Comparison of ENCODE assay signal across 9 cellular contexts in the genomic region with DNA sequence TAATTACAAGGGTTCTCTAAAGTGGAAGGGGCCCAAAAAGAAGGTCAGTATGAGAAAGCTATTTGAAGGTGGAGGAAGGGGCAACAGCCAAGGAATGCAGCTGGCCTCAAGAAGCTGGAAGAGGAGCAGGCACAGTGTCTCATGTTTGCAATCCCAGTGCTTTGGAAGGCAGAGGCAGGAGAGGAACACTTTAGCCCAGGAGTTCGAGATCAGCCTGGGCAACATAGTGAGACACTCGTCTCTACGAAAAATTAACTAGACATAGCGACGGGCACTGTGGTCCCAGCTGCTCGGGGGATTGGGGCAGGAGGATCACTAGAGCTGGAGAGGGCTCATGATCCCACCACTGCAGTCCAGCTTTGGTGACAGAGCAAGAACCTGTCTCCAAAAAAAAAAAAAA. TPM values are rescaled to one million over a fixed set of nuclear protein-coding genes. Genes with fewer than 3 reads are reported as not detected.
A peak's percentile ranks its signal among the peaks of the same experiment; 100 is the strongest.
DNase-seq lines count a peak whose midpoint lies in the region; ATAC-seq, FAIRE-seq and TF ChIP-seq lines count a peak whose summit lies in the region.
"Had no signal": no experiment of that assay in that cellular context is flagged by ENCODE, and none has a peak within 500 bp of the region (broad histone marks: within the 10 kb centered on the region; RNA-seq: fewer than 3 reads in every experiment).

No MANE protein-coding gene starts in this region.

- peaks cover 0 to 5% (median 0%) of the 10 kb centered on the region in 5 donors for H3K27me3 Mint-ChIP-seq in naive thymus-derived CD4-positive, alpha-beta T cell

- peaks cover 6% of the 10 kb centered on the region for H3K4me1 ChIP-seq in right cardiac atrium (ENCODE audit: control insufficient read depth, insufficient read depth, low read length)
- H3K4me1 ChIP-seq in GM12878 (ENCODE audit: control insufficient read depth, insufficient read depth, low read length), result peaks cover 5% of the 10 kb centered on the region; the same call in 1 of the 2 replicates
- peaks cover 6 to 15% of the 10 kb centered on the region in 2 donors for H3K4me1 ChIP-seq in naive thymus-derived CD4-positive, alpha-beta T cell (ENCODE audit: control insufficient read depth in 2 of 2, insufficient read depth in 2 of 2, low read length in 2 of 2)
- peaks cover 19 to 40% (median 28%) of the 10 kb centered on the region in 4 donors for H3K4me1 ChIP-seq in upper lobe of left lung

- peaks cover 0 to 11% (median 0%) of the 10 kb centered on the region in 5 donors for H3K36me3 Mint-ChIP-seq in naive thymus-derived CD4-positive, alpha-beta T cell

- H3K9me3 ChIP-seq in right cardiac atrium (ENCODE audit: control insufficient read depth, low read length) (no peaks in the 10 kb centered on the region), GM12878 (replicated peaks; ENCODE audit: control insufficient read depth, insufficient read depth, low read length) (no peaks in the 10 kb centered on the region), upper lobe of left lung (no peaks in the 10 kb centered on the region)
- no peaks in the 10 kb centered on the region for H3K9me3 ChIP-seq in naive thymus-derived CD4-positive, alpha-beta T cell (ENCODE audit: control insufficient read depth in 2 of 3, low read length in 3 of 3)

- FAIRE-seq in GM12878 (lab: Jason Lieb, UNC), result no peak

- DNase-seq in right cardiac atrium (no peak), left ventricle myocardium superior (no peak), GM12878 (ENCODE audit: low read depth, low spot score) (no peak), upper lobe of left lung (no peak), SIG-M5 (lab: John Stamatoyannopoulos, UW) (no peak), HEK293T (ENCODE audit: extremely low spot score) (no peak), NCI-H748 (lab: John Stamatoyannopoulos, UW; ENCODE audit: unreplicated experiment) (no peak)
- DNase-seq in naive thymus-derived CD4-positive, alpha-beta T cell, result no peak

- no peak overlapping the region for H3K9ac ChIP-seq in GM12878 (ENCODE audit: control insufficient read depth, insufficient read depth, low read length)

- H4K20me1 ChIP-seq in GM12878 (ENCODE audit: control insufficient read depth, insufficient read depth), result no peaks in the 10 kb centered on the region

- H3K4me1 Mint-ChIP-seq in naive thymus-derived CD4-positive, alpha-beta T cell, result peaks cover 16 to 55% (median 51%) of the 10 kb centered on the region in 7 donors

- BruUV-seq in GM12878 (replicated peaks; lab: Mats Ljungman, UMichigan), result no TSS peak

- CTCF ChIA-PET in GM12878 (lab: Yijun Ruan, JAX), result interaction anchor here (1.0 to 1.5 kb wide), 2 partner anchors 29 to 33 kb away, joined by 3 to 4 read pairs; no protein-coding TSS in a partner anchor
- CTCF ChIA-PET in naive thymus-derived CD4-positive, alpha-beta T cell (lab: Charles Lee), result interaction anchor here (0.8 to 1.0 kb wide), 2 partner anchors 41 to 467 kb away, joined by 3 read pairs; no protein-coding TSS in a partner anchor
- CTCF ChIA-PET in HEK293T (lab: Yijun Ruan, JAX), result interaction anchor here (1.1 kb wide), 1 partner anchor 291 kb away, joined by 3 read pairs; no protein-coding TSS in a partner anchor

- H3K79me2 ChIP-seq in GM12878 (ENCODE audit: control insufficient read depth, insufficient read depth, low read length), result no peaks in the 10 kb centered on the region

- H2AFZ ChIP-seq in GM12878 (ENCODE audit: control insufficient read depth, low read depth, low read length), result peak overlapping the region; percentile 57; the same call in 1 of the 2 replicates

- no peaks in the 10 kb centered on the region for H3K9me3 Mint-ChIP-seq in naive thymus-derived CD4-positive, alpha-beta T cell

- SMC1A ChIA-PET in GM12878 (lab: Charles Lee; ENCODE audit: uncharacterized antibody, unreplicated experiment), result interaction anchor here (0.6 to 1.6 kb wide), 5 partner anchors 14 to 346 kb away, joined by 3 to 4 read pairs (median 3); no protein-coding TSS in a partner anchor

- TF ChIP-seq POLR2A in GM12878 (IDR thresholded peaks at IDR 0.05; ENCODE audit: low read depth, low read length) (no peak), upper lobe of left lung (IDR thresholded peaks at IDR 0.05) (no peak)

- no peak for ATAC-seq in right cardiac atrium
- no peak for ATAC-seq in left ventricle myocardium superior
- no peak for ATAC-seq in GM12878
- ATAC-seq in naive thymus-derived CD4-positive, alpha-beta T cell, result no peak
- ATAC-seq in upper lobe of left lung (ENCODE audit: low FRiP score in 2 of 2), result no peak

- TF ChIP-seq RAD21 in GM12878 (IDR thresholded peaks at IDR 0.05; ENCODE audit: insufficient read depth, low read depth, low read length), result no peak

- WGBS in right cardiac atrium, result 96% methylated on average over 6 of the region's 6 CpGs
- WGBS in GM12878 (ENCODE audit: insufficient coverage, insufficient replicate concordance, low lambda C conversion rate, missing lambda C conversion rate), result 100% methylated on average over 6 of the region's 6 CpGs
- 88 to 96% methylated on average over 1 to 6 of the region's 6 CpGs for WGBS in upper lobe of left lung, 2 donors

- H3K4me3 Mint-ChIP-seq in naive thymus-derived CD4-positive, alpha-beta T cell, result peak overlapping the region; percentile 86 to 92 (median 90)

- peak overlapping the region; percentile 89 for H3K4me2 ChIP-seq in GM12878 (ENCODE audit: control insufficient read depth, insufficient read depth)

- TF ChIP-seq CTCF in GM12878 (IDR thresholded peaks at IDR 0.05 in 2 of 3, conservative IDR thresholded peaks at IDR 0.05 in 1 of 3; ENCODE audit: control insufficient read depth in 2 of 3, extremely low read depth in 1 of 3, insufficient read depth in 1 of 3, low read depth in 3 of 3, low read length in 3 of 3) (no peak), upper lobe of left lung (IDR thresholded peaks at IDR 0.05) (no peak)

- RAD21 ChIA-PET in GM12878 (lab: Charles Lee; ENCODE audit: unreplicated experiment), result interaction anchor here (1.2 kb wide), 1 partner anchor 15 kb away, joined by 3 read pairs; no protein-coding TSS in a partner anchor

- H3K27ac ChIP-seq in right cardiac atrium (ENCODE audit: low read length), result peak overlapping the region; percentile 73
- no peak overlapping the region for H3K27ac ChIP-seq in GM12878 (ENCODE audit: control insufficient read depth, insufficient read depth)
- no peak overlapping the region for H3K27ac ChIP-seq in naive thymus-derived CD4-positive, alpha-beta T cell (ENCODE audit: low read depth, low read length)
- H3K27ac ChIP-seq in upper lobe of left lung, result peak overlapping the region; percentile 85 to 96 (median 91)

- TF ChIP-seq EP300 in GM12878 (IDR thresholded peaks at IDR 0.05; ENCODE audit: borderline replicate concordance in 1 of 2, control insufficient read depth in 1 of 2, low read depth in 2 of 2, low read length in 2 of 2), result no peak
- TF ChIP-seq EP300 in upper lobe of left lung (IDR thresholded peaks at IDR 0.05), result no peak

- no peak overlapping the region for H3K4me3 ChIP-seq in right cardiac atrium (ENCODE audit: low read length)
- H3K4me3 ChIP-seq in GM12878, result no peak overlapping the region
- H3K4me3 ChIP-seq in naive thymus-derived CD4-positive, alpha-beta T cell (ENCODE audit: low read length), result peak overlapping the region; percentile 69
- H3K4me3 ChIP-seq in upper lobe of left lung, result peak overlapping the region in 2 of 4 donors; percentile 85 to 90

- intact Hi-C loops in right cardiac atrium (cut with DNase I) (no loop called here), left ventricle myocardium superior (cut with micrococcal nuclease) (no loop called here), GM12878 (cut with micrococcal nuclease; ENCODE audit: unreplicated experiment) (no loop called here)
- intact Hi-C loops in naive thymus-derived CD4-positive, alpha-beta T cell (cut with micrococcal nuclease), result no loop called here

- no peaks in the 10 kb centered on the region for H3K27me3 ChIP-seq in right cardiac atrium (ENCODE audit: control insufficient read depth, insufficient read depth)
- H3K27me3 ChIP-seq in GM12878 (replicated peaks in 1 of 2; ENCODE audit: control insufficient read depth in 2 of 2, insufficient read depth in 2 of 2, low read length in 1 of 2), result no peaks in the 10 kb centered on the region
- H3K27me3 ChIP-seq in naive thymus-derived CD4-positive, alpha-beta T cell (ENCODE audit: control insufficient read depth in 2 of 2, insufficient read depth in 2 of 2, low read length in 2 of 2), result no peaks in the 10 kb centered on the region
- H3K27me3 ChIP-seq in upper lobe of left lung, result no peaks in the 10 kb centered on the region
- H3K27me3 ChIP-seq: foreskin keratinocyte had no signal

- POLR2A ChIA-PET in GM12878 (lab: Charles Lee) (no interaction called here), HEK293T (lab: Yijun Ruan, JAX) (no interaction called here)
- POLR2A ChIA-PET in naive thymus-derived CD4-positive, alpha-beta T cell (lab: Charles Lee), result interaction anchor here (0.9 to 2.3 kb wide), 4 partner anchors 12 to 332 kb away, joined by 4 to 15 read pairs (median 5); no protein-coding TSS in a partner anchor

- H3K36me3 ChIP-seq in GM12878 (ENCODE audit: control insufficient read depth in 2 of 2, insufficient read depth in 2 of 2, low read length in 1 of 2), result no peaks in the 10 kb centered on the region
- H3K36me3 ChIP-seq in naive thymus-derived CD4-positive, alpha-beta T cell (ENCODE audit: control insufficient read depth in 2 of 3, insufficient read depth in 3 of 3, low read length in 3 of 3), result no peaks in the 10 kb centered on the region
- peaks cover 0 to 5% (median 0%) of the 10 kb centered on the region in 4 donors for H3K36me3 ChIP-seq in upper lobe of left lung

- in situ Hi-C loops in GM12878 (cut with MboI), result no loop called here

- peak overlapping the region in 8 of 9 donors; percentile 63 to 90 (median 80) for H3K27ac Mint-ChIP-seq in naive thymus-derived CD4-positive, alpha-beta T cell

RNA-seq across cellular contexts. Expression of gene NEK3, which starts 0.7 kb away (rescaled TPM):
- total RNA-seq in right cardiac atrium (10 to 100 TPM in 2 of 4 donors, 1 to 10 TPM in 2; 7.7 to 13.0 (median 9.6) TPM), left ventricle myocardium superior (5.1 TPM), GM12878 (2014; rRNA removed) (6.0 and 7.7 TPM in 2 replicates), GM12878 (2014; rRNA removed; fragmentation: Illumina TruSeq; extraction: Trizol) (8.4 and 8.9 TPM in 2 replicates), GM12878 (2021) (4.3 and 5.3 TPM in 2 replicates), upper lobe of left lung (10 to 100 TPM in 3 of 6 donors, 1 to 10 TPM in 3; 4.4 to 34.6 (median 13.7) TPM)
- polyA plus RNA-seq in right cardiac atrium (11.8 TPM), GM12878 (2011; rRNA removed) (2.9 and 4.5 TPM in 2 replicates), GM12878 (2014; fragmentation: Illumina TruSeq; extraction: Trizol) (9.3 and 12.2 TPM in 2 replicates), GM12878 (2014; fragmentation: Nextera tagmentation; extraction: Ambion mirVana) (1 to 10 TPM; 5.7 to 8.6 TPM), GM12878 (2014; rRNA removed) (5.9 and 6.3 TPM in 2 replicates), GM12878 (2016; fragmentation: Nextera tagmentation; extraction: Ambion mirVana) (1 to 10 TPM; 4.9 to 5.5 TPM)
- 7.8 and 8.2 TPM in 2 replicates for total RNA-seq in GM12878 (2013; cell fraction: nucleolus; rRNA removed)
- polyA plus RNA-seq in GM12878 (2011; ENCODE audit: low read depth), result 5.5 TPM
- 0.96 and 1.4 TPM in 2 replicates for polyA plus RNA-seq in GM12878 (2011; cell fraction: cytosol; rRNA removed)
- polyA plus RNA-seq in GM12878 (2011; cell fraction: nucleus; rRNA removed), result 3.0 and 3.5 TPM in 2 replicates
- 1.5 and 2.5 TPM in 2 replicates for polyA plus RNA-seq in GM12878 (2012)
- 0.77 and 1.7 TPM in 2 replicates for polyA minus RNA-seq in GM12878 (2011; rRNA and poly(A)+ RNA removed)
- 1.1 and 2.4 TPM in 2 replicates for polyA minus RNA-seq in GM12878 (2011; cell fraction: cytosol; rRNA and poly(A)+ RNA removed)
- polyA minus RNA-seq in GM12878 (2011; cell fraction: nucleus; rRNA and poly(A)+ RNA removed), result 0.48 and 0.85 TPM in 2 replicates
- 1 to 10 TPM; 4.4 to 7.8 (median 4.5) TPM for total RNA-seq in naive thymus-derived CD4-positive, alpha-beta T cell
- polyA plus RNA-seq in naive thymus-derived CD4-positive, alpha-beta T cell, result 10 to 100 TPM in 1 of 2 donors, 1 to 10 TPM in 1; 5.0 to 17.5 TPM

RNA-seq across cellular contexts. Expression of gene NEK5, which starts 31.2 kb away (rescaled TPM):
- total RNA-seq in right cardiac atrium (1 to 10 TPM in 1 of 4 donors, under 1 TPM in 3; 0.39 to 1.2 (median 0.63) TPM), left ventricle myocardium superior (0.25 TPM), GM12878 (2014; rRNA removed) (not detected in 2 replicates), GM12878 (2014; rRNA removed; fragmentation: Illumina TruSeq; extraction: Trizol) (not detected in 2 replicates), GM12878 (2021) (not detected in 2 replicates), upper lobe of left lung (10 to 100 TPM in 2 of 6 donors, 1 to 10 TPM in 3, under 1 TPM in 1; 0.23 to 30.2 (median 2.4) TPM)
- polyA plus RNA-seq in right cardiac atrium (0.45 TPM), GM12878 (2011; rRNA removed) (not detected in 2 replicates), GM12878 (2014; fragmentation: Illumina TruSeq; extraction: Trizol) (not detected in 2 replicates), GM12878 (2014; fragmentation: Nextera tagmentation; extraction: Ambion mirVana) (under 1 TPM; 0.04 to 0.16 TPM), GM12878 (2014; rRNA removed) (not detected in 2 replicates), GM12878 (2016; fragmentation: Nextera tagmentation; extraction: Ambion mirVana) (under 1 TPM; 0.24 to 0.32 TPM)
- total RNA-seq in GM12878 (2013; cell fraction: nucleolus; rRNA removed), result not detected in 2 replicates
- polyA plus RNA-seq in GM12878 (2011; ENCODE audit: low read depth), result 0.20 TPM
- not detected in 2 replicates for polyA plus RNA-seq in GM12878 (2011; cell fraction: cytosol; rRNA removed)
- polyA plus RNA-seq in GM12878 (2011; cell fraction: nucleus; rRNA removed), result not detected in 2 replicates
- polyA plus RNA-seq in GM12878 (2012), result 0.11 and 0.24 TPM in 2 replicates
- polyA minus RNA-seq in GM12878 (2011; rRNA and poly(A)+ RNA removed), result 0.15 TPM in 1 of 2 replicates, not detected in the other
- not detected in 2 replicates for polyA minus RNA-seq in GM12878 (2011; cell fraction: cytosol; rRNA and poly(A)+ RNA removed)
- not detected in 2 replicates for polyA minus RNA-seq in GM12878 (2011; cell fraction: nucleus; rRNA and poly(A)+ RNA removed)
- not detected for total RNA-seq in naive thymus-derived CD4-positive, alpha-beta T cell
- polyA plus RNA-seq in naive thymus-derived CD4-positive, alpha-beta T cell, result under 1 TPM in 1 of 2 donors, not detected in 1; 0.14 TPM
- total RNA-seq: foreskin keratinocyte had no signal

Comparison
In these comparisons a context has a peak if more than half of its experiments do, and no peak if none do; other contexts are left out.
1. H3K27ac ChIP-seq: peak in right cardiac atrium (single experiment) and upper lobe of left lung (4 of 4); none in GM12878 (single experiment) and naive thymus-derived CD4-positive, alpha-beta T cell (single experiment).